ENCODE assay signal across 1 cellular context in the genomic region with DNA sequence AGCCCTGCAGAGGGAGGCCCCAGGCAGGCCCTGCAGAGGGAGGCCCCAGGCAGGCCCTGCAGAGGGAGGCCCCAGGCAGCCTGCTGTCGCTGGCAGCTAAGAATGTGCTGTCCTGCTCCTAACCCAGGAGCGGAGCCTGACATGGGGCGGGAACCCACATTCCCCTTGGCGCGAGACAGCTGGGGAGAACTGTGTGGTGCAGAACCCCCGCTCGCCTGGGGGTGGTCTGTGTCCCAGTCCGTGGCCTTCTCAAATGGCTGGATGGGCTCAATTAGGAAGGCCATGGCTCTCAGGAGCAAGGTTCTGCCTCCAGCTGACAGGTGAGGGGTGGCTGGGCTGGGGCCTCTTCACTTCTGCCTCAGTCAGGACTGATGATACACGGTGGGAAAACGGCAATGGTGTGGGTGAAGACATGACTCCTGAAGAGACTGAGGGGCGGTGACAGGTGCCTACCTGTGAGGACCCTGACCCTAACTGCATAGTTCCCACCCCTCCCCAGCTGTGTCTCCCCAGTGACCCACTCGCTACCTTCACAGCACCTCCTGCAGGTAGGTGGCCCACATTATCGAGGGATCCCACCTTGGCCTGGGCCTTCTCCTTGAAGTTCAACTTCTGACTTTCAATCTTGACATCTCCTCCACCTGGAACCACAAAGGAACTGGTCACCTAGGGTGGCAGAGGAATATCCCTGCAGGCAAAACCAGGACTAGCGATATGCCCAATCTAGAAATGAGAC.
TF ChIP-seq lines count a peak whose summit lies in the region.

No MANE protein-coding gene starts in this region.

TF ChIP-seq in HEK293, 187 proteins besides CTCF, POLR2A, EP300 and RAD21 (continued from another document):
- TF ChIP-seq, protein P1, sequence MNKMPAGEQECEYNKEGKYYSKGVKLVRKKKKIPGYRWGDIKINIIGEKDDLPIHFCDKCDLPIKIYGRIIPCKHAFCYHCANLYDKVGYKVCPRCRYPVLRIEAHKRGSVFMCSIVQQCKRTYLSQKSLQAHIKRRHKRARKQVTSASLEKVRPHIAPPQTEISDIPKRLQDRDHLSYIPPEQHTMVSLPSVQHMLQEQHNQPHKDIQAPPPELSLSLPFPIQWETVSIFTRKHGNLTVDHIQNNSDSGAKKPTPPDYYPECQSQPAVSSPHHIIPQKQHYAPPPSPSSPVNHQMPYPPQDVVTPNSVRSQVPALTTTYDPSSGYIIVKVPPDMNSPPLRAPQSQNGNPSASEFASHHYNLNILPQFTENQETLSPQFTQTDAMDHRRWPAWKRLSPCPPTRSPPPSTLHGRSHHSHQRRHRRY (tag by site-specific recombination; IDR thresholded peaks at IDR 0.05): no peak
- TF ChIP-seq ZNF366 (tag by site-specific recombination; conservative IDR thresholded peaks at IDR 0.05): no peak
- TF ChIP-seq ZNF223 (tag by site-specific recombination; IDR thresholded peaks at IDR 0.05): no peak
- TF ChIP-seq ZNF660 (tag by site-specific recombination; IDR thresholded peaks at IDR 0.05): no peak
- TF ChIP-seq GLIS2 (tag by site-specific recombination; IDR thresholded peaks at IDR 0.05): 0 out of 2 replicates have a peak, but pooled peaks have one; percentile 21
